ENCODE assay signal across 8 cellular contexts in the genomic region with DNA sequence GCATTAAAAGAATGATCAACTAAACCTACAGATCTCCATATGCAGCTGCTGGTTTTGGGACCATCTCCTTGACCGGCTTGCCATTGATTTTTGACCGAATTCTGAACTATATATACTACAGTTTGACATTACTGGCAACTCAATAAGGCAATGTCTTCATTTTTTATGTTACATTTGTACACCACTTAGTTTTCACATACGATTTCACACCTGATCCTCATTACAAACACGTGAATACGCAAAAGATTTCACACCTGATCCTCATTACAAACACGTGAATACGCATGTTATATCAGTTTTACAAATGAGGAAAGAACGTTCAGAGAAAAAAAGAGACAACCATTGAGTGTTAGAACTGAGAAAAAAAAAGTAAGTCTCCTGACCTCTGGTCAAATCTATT. TPM values are rescaled to one million over a fixed set of nuclear protein-coding genes. Genes with fewer than 3 reads are reported as not detected.
DNase-seq lines count a peak whose midpoint lies in the region; ATAC-seq, FAIRE-seq and TF ChIP-seq lines count a peak whose summit lies in the region.
"Had no signal": no experiment of that assay in that cellular context is flagged by ENCODE, and none has a peak within 500 bp of the region (broad histone marks: within the 10 kb centered on the region; RNA-seq: fewer than 3 reads in every experiment).

No MANE protein-coding gene starts in this region.

- H3K27ac ChIP-seq in OCI-LY3 (ENCODE audit: low read length) (no peak overlapping the region), endothelial cell of umbilical vein (ENCODE audit: insufficient read depth, low read depth, low read length) (no peak overlapping the region)

- intact Hi-C loops in endothelial cell of umbilical vein (cut with micrococcal nuclease): loop anchor here (1.0 to 10.0 kb wide), 6 partner anchors 135 to 763 kb away; a partner anchor contains a TSS

- H3K27me3 ChIP-seq in OCI-LY3 (ENCODE audit: low read depth, low read length) (no peaks in the 10 kb centered on the region), endothelial cell of umbilical vein (ENCODE audit: control insufficient read depth in 2 of 2, insufficient read depth in 2 of 2, low read length in 2 of 2) (no peaks in the 10 kb centered on the region)
- H3K27me3 ChIP-seq: sigmoid colon had no signal

- DNase-seq in GM18507 (ENCODE audit: extremely low spot score, insufficient read length, low read depth): no peak
- DNase-seq in endothelial cell of umbilical vein (ENCODE audit: low read depth, low spot score): no peak
- no peak for DNase-seq in retinal pigment epithelial cell (ENCODE audit: low read depth)
- no peak for DNase-seq in kidney tubule cell (ENCODE audit: low spot score)
- DNase-seq: sigmoid colon had no signal

- H2AFZ ChIP-seq in OCI-LY3 (ENCODE audit: low read depth, low read length) (no peak overlapping the region), endothelial cell of umbilical vein (ENCODE audit: low read depth, low read length) (no peak overlapping the region)

- TF ChIP-seq POLR2A in endothelial cell of umbilical vein (IDR thresholded peaks at IDR 0.05; ENCODE audit: low read depth, low read length): no peak

- H3K4me3 ChIP-seq in OCI-LY3 (ENCODE audit: low read length) (peak overlapping the region; percentile 90), endothelial cell of umbilical vein (replicated peaks in 1 of 3; ENCODE audit: insufficient read depth in 1 of 3, low read depth in 1 of 3, low read length in 3 of 3) (peak overlapping the region in 1 of 3 experiments; percentile 99), retinal pigment epithelial cell (ENCODE audit: low read length) (peak overlapping the region; percentile 91)

- CTCF ChIA-PET in endothelial cell of umbilical vein (lab: Charles Lee): no interaction called here

- no peaks in the 10 kb centered on the region for H3K9me1 ChIP-seq in endothelial cell of umbilical vein (replicated peaks; ENCODE audit: control insufficient read depth, extremely low read depth, insufficient read depth, low read length)

- TF ChIP-seq CTCF in OCI-LY3 (IDR thresholded peaks at IDR 0.05; ENCODE audit: low read depth, low read length) (no peak), endothelial cell of umbilical vein (IDR thresholded peaks at IDR 0.05; ENCODE audit: extremely low read depth in 1 of 2, insufficient read depth in 1 of 2, low read depth in 1 of 2, low read length in 2 of 2) (no peak), retinal pigment epithelial cell (conservative IDR thresholded peaks at IDR 0.05; ENCODE audit: low read depth, low read length) (no peak)

- H3K9me3 ChIP-seq in OCI-LY3 (ENCODE audit: insufficient read depth, low read length) (no peaks in the 10 kb centered on the region), endothelial cell of umbilical vein (replicated peaks; ENCODE audit: control insufficient read depth, insufficient read depth, low read length) (no peaks in the 10 kb centered on the region)
- H3K9me3 ChIP-seq: sigmoid colon had no signal

- BruUV-seq in endothelial cell of umbilical vein (replicated peaks; lab: Mats Ljungman, UMichigan): no TSS peak

- H3K4me1 ChIP-seq in OCI-LY3 (ENCODE audit: low read length): peaks cover 23% of the 10 kb centered on the region
- peaks cover 24% of the 10 kb centered on the region for H3K4me1 ChIP-seq in endothelial cell of umbilical vein (ENCODE audit: control insufficient read depth, extremely low read depth, insufficient read depth, low read length)

- peak overlapping the region; percentile 85 for H3K9ac ChIP-seq in OCI-LY3 (ENCODE audit: low read length)
- no peak overlapping the region for H3K9ac ChIP-seq in endothelial cell of umbilical vein (replicated peaks; ENCODE audit: extremely low read depth, insufficient read depth, low read length)

- H4K20me1 ChIP-seq in OCI-LY3 (ENCODE audit: insufficient read depth, low read length): no peaks in the 10 kb centered on the region
- no peaks in the 10 kb centered on the region for H4K20me1 ChIP-seq in endothelial cell of umbilical vein (replicated peaks; ENCODE audit: control insufficient read depth, extremely low read depth, insufficient read depth, low read length)

- dilution Hi-C loops in endothelial cell of umbilical vein (cut with MboI; ENCODE audit: extremely low pct_ligation_motif_present, low sequenced_read_pairs): no loop called here

- peak overlapping the region; percentile 96 for H3K4me2 ChIP-seq in OCI-LY3 (ENCODE audit: low read length)
- peak overlapping the region; percentile 95 for H3K4me2 ChIP-seq in endothelial cell of umbilical vein (ENCODE audit: insufficient read depth, low read length)

- FAIRE-seq in GM18507 (lab: Jason Lieb, UNC) (peak; percentile 56), endothelial cell of umbilical vein (lab: Jason Lieb, UNC) (peak; percentile 48)

- POLR2A ChIA-PET in endothelial cell of umbilical vein (lab: Charles Lee): no interaction called here

- no peaks in the 10 kb centered on the region for H3K36me3 ChIP-seq in OCI-LY3 (replicated peaks; ENCODE audit: low read depth, low read length)
- no peaks in the 10 kb centered on the region for H3K36me3 ChIP-seq in endothelial cell of umbilical vein (ENCODE audit: control insufficient read depth in 2 of 2, extremely low read depth in 1 of 2, insufficient read depth in 2 of 2, low read length in 2 of 2)
- H3K36me3 ChIP-seq: sigmoid colon had no signal

- H3K79me2 ChIP-seq in OCI-LY3 (ENCODE audit: low read length) (peaks cover 78% of the 10 kb centered on the region), endothelial cell of umbilical vein (ENCODE audit: control insufficient read depth, insufficient read depth, low read length) (peaks cover 47% of the 10 kb centered on the region)

- ATAC-seq in HG02852 (IDR thresholded peaks at IDR 0.05; ENCODE audit: unreplicated experiment) (no peak), GM21423 (IDR thresholded peaks at IDR 0.05; ENCODE audit: unreplicated experiment) (no peak)

TF ChIP-seq in endothelial cell of umbilical vein, 7 proteins besides CTCF, POLR2A, EP300 and RAD21:
- TF ChIP-seq MYC (IDR thresholded peaks at IDR 0.05; ENCODE audit: low read depth, low read length) (no peak), POLR2AphosphoS5 (IDR thresholded peaks at IDR 0.05; ENCODE audit: insufficient read depth, low read depth, low read length) (no peak), EZH2 (IDR thresholded peaks at IDR 0.05; ENCODE audit: borderline replicate concordance, low read depth, low read length, severe bottlenecking) (no peak), GATA2 (IDR thresholded peaks at IDR 0.05; ENCODE audit: insufficient read depth, insufficient read length, low read depth, low read length) (no peak), FOS (IDR thresholded peaks at IDR 0.05; ENCODE audit: borderline replicate concordance, insufficient read depth, low read length) (no peak), JUN (IDR thresholded peaks at IDR 0.05; ENCODE audit: borderline replicate concordance, insufficient read depth, insufficient read length, low read depth) (no peak)
- TF ChIP-seq, protein P1, sequence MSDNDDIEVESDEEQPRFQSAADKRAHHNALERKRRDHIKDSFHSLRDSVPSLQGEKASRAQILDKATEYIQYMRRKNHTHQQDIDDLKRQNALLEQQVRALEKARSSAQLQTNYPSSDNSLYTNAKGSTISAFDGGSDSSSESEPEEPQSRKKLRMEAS (IDR thresholded peaks at IDR 0.05; ENCODE audit: insufficient read depth, insufficient read length): no peak

RNA-seq across cellular contexts. Expression of a gene that starts 1.1 kb away (rescaled TPM):
- 6.5 and 7.3 TPM in 2 replicates for total RNA-seq in endothelial cell of umbilical vein
- polyA plus RNA-seq in endothelial cell of umbilical vein: 0.21 and 0.44 TPM in 2 replicates
- 0.68 and 0.84 TPM in 2 replicates for polyA plus RNA-seq in endothelial cell of umbilical vein (2011; cell fraction: cytosol; rRNA removed)
- 2.1 and 3.2 TPM in 2 replicates for polyA plus RNA-seq in endothelial cell of umbilical vein (2011; cell fraction: nucleus; rRNA removed)
- 1.5 and 2.9 TPM in 2 replicates for polyA plus RNA-seq in endothelial cell of umbilical vein (2012)
- polyA minus RNA-seq in endothelial cell of umbilical vein: 0.51 and 1.2 TPM in 2 replicates
- polyA minus RNA-seq in endothelial cell of umbilical vein (2011; cell fraction: cytosol; rRNA and poly(A)+ RNA removed): 2.6 TPM
- 1.6 and 2.5 TPM in 2 replicates for polyA minus RNA-seq in endothelial cell of umbilical vein (2011; cell fraction: nucleus; rRNA and poly(A)+ RNA removed)

RNA-seq across cellular contexts. Expression of a gene that starts 1.3 kb away (rescaled TPM):
- 12.7 and 14.1 TPM in 2 replicates for total RNA-seq in endothelial cell of umbilical vein
- 2.6 and 2.9 TPM in 2 replicates for polyA plus RNA-seq in endothelial cell of umbilical vein
- polyA plus RNA-seq in endothelial cell of umbilical vein (2011; cell fraction: cytosol; rRNA removed): 3.2 and 4.0 TPM in 2 replicates
- polyA plus RNA-seq in endothelial cell of umbilical vein (2011; cell fraction: nucleus; rRNA removed): 19.0 and 28.2 TPM in 2 replicates
- polyA plus RNA-seq in endothelial cell of umbilical vein (2012): 5.3 and 8.9 TPM in 2 replicates
- 3.0 and 5.9 TPM in 2 replicates for polyA minus RNA-seq in endothelial cell of umbilical vein
- 4.1 TPM for polyA minus RNA-seq in endothelial cell of umbilical vein (2011; cell fraction: cytosol; rRNA and poly(A)+ RNA removed)
- 8.5 and 11.0 TPM in 2 replicates for polyA minus RNA-seq in endothelial cell of umbilical vein (2011; cell fraction: nucleus; rRNA and poly(A)+ RNA removed)

RNA-seq across cellular contexts. Expression of a gene that starts 46.4 kb away (rescaled TPM):
- 0.40 and 0.67 TPM in 2 replicates for total RNA-seq in endothelial cell of umbilical vein
- polyA plus RNA-seq in endothelial cell of umbilical vein: 0.46 and 0.65 TPM in 2 replicates
- polyA plus RNA-seq in endothelial cell of umbilical vein (2011; cell fraction: cytosol; rRNA removed): 0.06 and 0.25 TPM in 2 replicates
- polyA plus RNA-seq in endothelial cell of umbilical vein (2011; cell fraction: nucleus; rRNA removed): 6.6 and 8.0 TPM in 2 replicates
- 0.15 and 0.55 TPM in 2 replicates for polyA plus RNA-seq in endothelial cell of umbilical vein (2012)
- polyA minus RNA-seq in endothelial cell of umbilical vein: 0.36 and 0.46 TPM in 2 replicates
- polyA minus RNA-seq in endothelial cell of umbilical vein (2011; cell fraction: cytosol; rRNA and poly(A)+ RNA removed): not detected
- 1.1 and 1.3 TPM in 2 replicates for polyA minus RNA-seq in endothelial cell of umbilical vein (2011; cell fraction: nucleus; rRNA and poly(A)+ RNA removed)
